In genomic region chr11:215581-216037, GRCh38 we compare ENCODE assay signal across 16 cellular contexts. TPM values are rescaled to one million over a fixed set of nuclear protein-coding genes. Genes with fewer than 3 reads are reported as not detected.
DNase-seq lines count a peak whose midpoint lies in the region; ATAC-seq and TF ChIP-seq lines count a peak whose summit lies in the region.
"Had no signal": no experiment of that assay in that cellular context is flagged by ENCODE, and none has a peak within 500 bp of the region (broad histone marks: within the 10 kb centered on the region; RNA-seq: fewer than 3 reads in every experiment).

No MANE protein-coding gene starts in this region.

- WGBS in trophoblast cell (ENCODE audit: extremely low coverage, insufficient coverage, insufficient read length) = no CpG with 5 or more reads among the region's 4 CpGs

- H3K27ac ChIP-seq in trophoblast cell (ENCODE audit: low read depth, low read length) = no peak overlapping the region
- H3K27ac ChIP-seq: body of pancreas had no signal

- no peak overlapping the region for H3K9ac ChIP-seq in trophoblast cell (ENCODE audit: low read length)

- H3K9me3 Mint-ChIP-seq in T-helper 2 cell treated with Interferon-gamma antibody and Interleukin-4, amounts not matched to agents 5 μg/mL and 100 μg/mL, for 36 hours = no peaks in the 10 kb centered on the region
- H3K9me3 Mint-ChIP-seq in brain = no peaks in the 10 kb centered on the region
- no peaks in the 10 kb centered on the region for H3K9me3 Mint-ChIP-seq in activated CD4-positive, alpha-beta memory T cell treated with anti-CD3 and anti-CD28 coated beads for 36 hours

- no peaks in the 10 kb centered on the region for H3K27me3 ChIP-seq in trophoblast cell (ENCODE audit: insufficient read depth, low read length)
- H3K27me3 ChIP-seq: body of pancreas had no signal

- peaks cover 35% of the 10 kb centered on the region for H3K36me3 Mint-ChIP-seq in T-helper 2 cell treated with Interferon-gamma antibody and Interleukin-4, amounts not matched to agents 5 μg/mL and 100 μg/mL, for 36 hours (ENCODE audit: low read depth)
- peaks cover 31% of the 10 kb centered on the region for H3K36me3 Mint-ChIP-seq in brain
- peaks cover 29% of the 10 kb centered on the region for H3K36me3 Mint-ChIP-seq in activated CD4-positive, alpha-beta memory T cell treated with anti-CD3 and anti-CD28 coated beads for 36 hours

- H3K4me3 Mint-ChIP-seq in T-helper 2 cell treated with Interferon-gamma antibody and Interleukin-4, amounts not matched to agents 5 μg/mL and 100 μg/mL, for 36 hours = no peak overlapping the region
- H3K4me3 Mint-ChIP-seq in brain = peak overlapping the region in 1 of 5 experiments; percentile 28
- H3K4me3 Mint-ChIP-seq in activated CD4-positive, alpha-beta memory T cell treated with anti-CD3 and anti-CD28 coated beads for 36 hours = no peak overlapping the region
- H3K4me3 Mint-ChIP-seq: activated CD8-positive, alpha-beta memory T cell treated with anti-CD3 and anti-CD28 coated beads, Interleukin-2, amount 10 ng/mL, durations not matched to agents 7 days and 5 days had no signal

- H3K4me2 ChIP-seq in trophoblast cell (ENCODE audit: low read length) = no peak overlapping the region

- H2BK120ac ChIP-seq in trophoblast cell (ENCODE audit: insufficient read depth, low read length, poor library complexity) = no peak overlapping the region

- no peaks in the 10 kb centered on the region for H3K9me3 ChIP-seq in trophoblast cell (ENCODE audit: insufficient read depth, low read depth, low read length)
- H3K9me3 ChIP-seq: body of pancreas had no signal

- no peak overlapping the region for H2BK12ac ChIP-seq in trophoblast cell (ENCODE audit: low read length)

- H4K8ac ChIP-seq in trophoblast cell (ENCODE audit: low read depth, low read length) = no peak overlapping the region

- no peak for ATAC-seq in HG03571 (IDR thresholded peaks at IDR 0.05; ENCODE audit: unreplicated experiment)
- ATAC-seq: activated CD8-positive, alpha-beta memory T cell treated with anti-CD3 and anti-CD28 coated beads, Interleukin-2, amount 10 ng/mL, durations not matched to agents 7 days and 5 days; body of pancreas had no signal

- CTCF ChIA-PET in activated CD4-positive, alpha-beta memory T cell treated with anti-CD3 and anti-CD28 coated beads for 36 hours (lab: Charles Lee) = interaction anchor here (0.7 to 1.4 kb wide), 3 partner anchors 35 to 303 kb away, joined by 3 to 5 read pairs (median 4); no protein-coding TSS in a partner anchor

- H3K4me1 Mint-ChIP-seq in T-helper 2 cell treated with Interferon-gamma antibody and Interleukin-4, amounts not matched to agents 5 μg/mL and 100 μg/mL, for 36 hours (ENCODE audit: low read depth) = peaks cover 7% of the 10 kb centered on the region
- peaks cover 5% of the 10 kb centered on the region for H3K4me1 Mint-ChIP-seq in brain
- peaks cover 15% of the 10 kb centered on the region for H3K4me1 Mint-ChIP-seq in activated CD4-positive, alpha-beta memory T cell treated with anti-CD3 and anti-CD28 coated beads for 36 hours (ENCODE audit: low read depth)

- H3K4me1 ChIP-seq in trophoblast cell (ENCODE audit: control insufficient read depth in 1 of 2, insufficient read depth in 2 of 2, low read length in 2 of 2) = peaks cover 3 to 10% of the 10 kb centered on the region in 2 experiments

- H3K27ac Mint-ChIP-seq in T-helper 2 cell treated with Interferon-gamma antibody and Interleukin-4, amounts not matched to agents 5 μg/mL and 100 μg/mL, for 36 hours = peak overlapping the region; percentile 3
- H3K27ac Mint-ChIP-seq in brain = peak overlapping the region in 4 of 5 experiments; percentile 30 to 85 (median 54)
- H3K27ac Mint-ChIP-seq in activated CD4-positive, alpha-beta memory T cell treated with anti-CD3 and anti-CD28 coated beads for 36 hours = no peak overlapping the region

- H3K23ac ChIP-seq in trophoblast cell (ENCODE audit: low read length) = no peak overlapping the region

- no peak overlapping the region for H3K4ac ChIP-seq in trophoblast cell (ENCODE audit: low read depth, low read length)

- H2AFZ ChIP-seq in trophoblast cell (ENCODE audit: insufficient read depth, low read length, poor library complexity) = no peak overlapping the region

- POLR2A ChIA-PET in activated CD4-positive, alpha-beta memory T cell treated with anti-CD3 and anti-CD28 coated beads for 36 hours (lab: Charles Lee) = interaction anchor here (0.7 to 1.4 kb wide), 2 partner anchors 8 to 144 kb away, joined by 3 to 8 read pairs; partner anchors contain the start of genes BET1L and RIC8A

- H3K36me3 ChIP-seq in trophoblast cell (ENCODE audit: control insufficient read depth in 1 of 2, insufficient read depth in 2 of 2, low read length in 2 of 2) = peaks cover 56 to 63% of the 10 kb centered on the region in 2 experiments

- H4K12ac ChIP-seq in trophoblast cell (ENCODE audit: low read depth, low read length) = no peak overlapping the region

- no peak overlapping the region for H3K4me3 ChIP-seq in trophoblast cell (ENCODE audit: low read depth, low read length)
- H3K4me3 ChIP-seq: body of pancreas had no signal

- H3K79me1 ChIP-seq in trophoblast cell (ENCODE audit: low read length) = no peaks in the 10 kb centered on the region

- H4K91ac ChIP-seq in trophoblast cell (ENCODE audit: low read depth, low read length) = no peak overlapping the region

- H3K79me2 ChIP-seq in trophoblast cell (ENCODE audit: control insufficient read depth, insufficient read depth, low read length, poor library complexity) = peaks cover under 1% of the 10 kb centered on the region

- no peak overlapping the region for H2BK5ac ChIP-seq in trophoblast cell (ENCODE audit: low read depth, low read length, poor library complexity)

- H3K14ac ChIP-seq in trophoblast cell (ENCODE audit: low read length) = no peak overlapping the region

- H3K18ac ChIP-seq in trophoblast cell (ENCODE audit: low read length) = no peak overlapping the region

- H2AK5ac ChIP-seq in trophoblast cell (ENCODE audit: low read length) = no peak overlapping the region

- intact Hi-C loops in activated CD4-positive, alpha-beta memory T cell treated with anti-CD3 and anti-CD28 coated beads for 36 hours (cut with micrococcal nuclease) = no loop called here

- DNase-seq in T-helper 2 cell treated with Interferon-gamma antibody and Interleukin-4, amounts not matched to agents 5 μg/mL and 100 μg/mL, for 36 hours (ENCODE audit: low spot score) = no peak
- DNase-seq in T-helper 2 cell (no peak), MV-4-11 (lab: John Stamatoyannopoulos, UW) (peak; percentile 21), trophoblast cell (peak; percentile 56 to 63)
- no peak for DNase-seq in activated CD4-positive, alpha-beta memory T cell treated with anti-CD3 and anti-CD28 coated beads for 36 hours
- DNase-seq in stimulated activated CD4-positive, alpha-beta T cell treated with anti-CD3 and anti-CD28 coated beads, Interleukin-15, amount 100 ng/mL, for 24 hours = no peak
- DNase-seq: activated CD8-positive, alpha-beta memory T cell treated with anti-CD3 and anti-CD28 coated beads, Interleukin-2, amount 10 ng/mL, durations not matched to agents 7 days and 5 days; body of pancreas; DMS79; MM.1S; retina had no signal

- H3K27me3 Mint-ChIP-seq in T-helper 2 cell treated with Interferon-gamma antibody and Interleukin-4, amounts not matched to agents 5 μg/mL and 100 μg/mL, for 36 hours (ENCODE audit: low read depth) = no peaks in the 10 kb centered on the region
- H3K27me3 Mint-ChIP-seq in brain = peaks cover 2% of the 10 kb centered on the region
- H3K27me3 Mint-ChIP-seq in activated CD4-positive, alpha-beta memory T cell treated with anti-CD3 and anti-CD28 coated beads for 36 hours = no peaks in the 10 kb centered on the region
- H3K27me3 Mint-ChIP-seq: activated CD8-positive, alpha-beta memory T cell treated with anti-CD3 and anti-CD28 coated beads, Interleukin-2, amount 10 ng/mL, durations not matched to agents 7 days and 5 days had no signal

- no peak for TF ChIP-seq CTCF in brain (conservative IDR thresholded peaks at IDR 0.05)

RNA-seq across cellular contexts. Expression of gene RIC8A, which starts 8.1 kb away (rescaled TPM):
- 58.4 TPM for polyA plus RNA-seq in brain (ENCODE audit: insufficient read depth, low read depth, low replicate concordance)
- 90.3 and 95.7 TPM in 2 replicates for polyA plus RNA-seq in trophoblast cell (2013)
- 100 to 1,000 TPM; 100 to 104 TPM for total RNA-seq in activated CD4-positive, alpha-beta memory T cell treated with anti-CD3 and anti-CD28 coated beads for 36 hours

RNA-seq across cellular contexts. Expression of gene BET1L, which starts 8.4 kb away (rescaled TPM):
- 23.8 TPM for polyA plus RNA-seq in brain (ENCODE audit: insufficient read depth, low read depth, low replicate concordance)
- 45.4 and 47.1 TPM in 2 replicates for polyA plus RNA-seq in trophoblast cell (2013)
- 10 to 100 TPM; 51.0 to 53.2 TPM for total RNA-seq in activated CD4-positive, alpha-beta memory T cell treated with anti-CD3 and anti-CD28 coated beads for 36 hours

RNA-seq across cellular contexts. Expression of gene SIRT3, which starts 20.5 kb away (rescaled TPM):
- 17.3 TPM for polyA plus RNA-seq in brain (ENCODE audit: insufficient read depth, low read depth, low replicate concordance)
- 10.8 and 11.5 TPM in 2 replicates for polyA plus RNA-seq in trophoblast cell (2013)
- 10 to 100 TPM; 16.1 to 17.6 TPM for total RNA-seq in activated CD4-positive, alpha-beta memory T cell treated with anti-CD3 and anti-CD28 coated beads for 36 hours

RNA-seq across cellular contexts. Expression of gene PSMD13, which starts 21.2 kb away (rescaled TPM):
- polyA plus RNA-seq in brain (ENCODE audit: insufficient read depth, low read depth, low replicate concordance) = 86.5 TPM
- 94.6 and 95.0 TPM in 2 replicates for polyA plus RNA-seq in trophoblast cell (2013)
- total RNA-seq in activated CD4-positive, alpha-beta memory T cell treated with anti-CD3 and anti-CD28 coated beads for 36 hours = 100 to 1,000 TPM; 210 to 214 TPM

RNA-seq across cellular contexts. Expression of gene SCGB1C1, which starts 22.7 kb away (rescaled TPM):
- not detected for polyA plus RNA-seq in brain (ENCODE audit: insufficient read depth, low read depth, low replicate concordance)
- polyA plus RNA-seq in trophoblast cell (2013) = not detected in 2 replicates
- not detected for total RNA-seq in activated CD4-positive, alpha-beta memory T cell treated with anti-CD3 and anti-CD28 coated beads for 36 hours
- total RNA-seq: activated CD8-positive, alpha-beta memory T cell treated with anti-CD3 and anti-CD28 coated beads, Interleukin-2, amount 10 ng/mL, durations not matched to agents 7 days and 5 days; body of pancreas; epithelial cell of proximal tubule; T-helper 2 cell treated with Interferon-gamma antibody and Interleukin-4, amounts not matched to agents 100 ng/mL and 5 ng/mL, for 36 hours had no signal
- polyA plus RNA-seq: AG04450 had no signal

Comparison
In these comparisons a context has a peak if more than half of its experiments do, and no peak if none do; other contexts are left out.
1. DNase-seq: peak in MV-4-11 (single experiment) and trophoblast cell (2 of 2); none in T-helper 2 cell treated with Interferon-gamma antibody and Interleukin-4, amounts not matched to agents 5 μg/mL and 100 μg/mL, for 36 hours (single experiment), T-helper 2 cell (0 of 5), activated CD4-positive, alpha-beta memory T cell treated with anti-CD3 and anti-CD28 coated beads for 36 hours (single experiment) and stimulated activated CD4-positive, alpha-beta T cell treated with anti-CD3 and anti-CD28 coated beads, Interleukin-15, amount 100 ng/mL, for 24 hours (single experiment).